ENCODE assay signal across 1 cellular context in genomic region chr19:53898680-53899341, GRCh38.
TF ChIP-seq lines count a peak whose summit lies in the region.

No MANE protein-coding gene starts in this region.

TF ChIP-seq in HEK293T, 16 proteins besides CTCF, POLR2A, EP300 and RAD21 (continued from another document):
- no peak for TF ChIP-seq LEF1 (IDR thresholded peaks at IDR 0.05; ENCODE audit: borderline replicate concordance)
- TF ChIP-seq FOXK2 (IDR thresholded peaks at IDR 0.05), result no peak
- no peak for TF ChIP-seq CTBP1 (IDR thresholded peaks at IDR 0.05; ENCODE audit: borderline replicate concordance)
- TF ChIP-seq BHLHE40 (IDR thresholded peaks at IDR 0.05; ENCODE audit: borderline replicate concordance), result no peak
